Comparison of ENCODE assay signal across 9 cellular contexts in the genomic region with DNA sequence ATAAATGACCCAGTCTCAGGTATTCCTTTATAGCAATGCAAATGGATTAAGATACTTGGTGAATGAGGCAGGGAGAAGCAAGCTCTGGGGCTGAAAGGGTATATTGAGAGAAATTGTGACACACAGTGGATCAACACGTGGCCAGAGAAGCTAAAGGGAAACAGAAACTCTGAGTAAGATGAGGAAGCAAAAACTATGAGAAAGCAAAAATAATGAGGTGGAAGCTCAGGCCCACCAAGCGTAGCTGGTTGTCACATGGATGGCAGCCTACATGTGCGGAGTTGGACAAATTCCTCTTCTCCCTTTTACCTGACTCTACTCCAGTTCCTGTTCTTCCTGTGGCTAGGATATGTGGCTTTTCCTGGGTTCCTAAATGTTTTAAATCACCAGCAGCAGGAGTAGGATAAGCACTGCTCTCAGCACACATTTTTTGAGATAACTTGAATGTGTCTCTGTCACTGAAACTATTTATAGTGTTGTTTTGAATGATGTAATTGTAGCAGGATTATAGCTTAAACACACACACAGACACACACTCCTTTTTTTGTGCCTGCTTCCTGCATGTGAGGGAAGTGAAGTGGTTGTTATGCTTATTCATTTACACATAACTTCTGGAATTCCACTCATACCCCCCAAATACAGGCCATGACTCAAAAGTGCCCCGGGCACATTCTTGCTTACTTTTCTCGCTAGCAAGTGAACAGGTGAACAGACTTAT. TPM values are rescaled to one million over a fixed set of nuclear protein-coding genes. Genes with fewer than 3 reads are reported as not detected.
DNase-seq lines count a peak whose midpoint lies in the region; ATAC-seq, FAIRE-seq and TF ChIP-seq lines count a peak whose summit lies in the region.
"Had no signal": no experiment of that assay in that cellular context is flagged by ENCODE, and none has a peak within 500 bp of the region (broad histone marks: within the 10 kb centered on the region; RNA-seq: fewer than 3 reads in every experiment).

No MANE protein-coding gene starts in this region.

- no peaks in the 10 kb centered on the region for H4K20me1 ChIP-seq in BLaER1 treated with 17β-estradiol and CSF1 and Interleukin-3, amounts not matched to agents 10 nM and 100 nM
- no peaks in the 10 kb centered on the region for H4K20me1 ChIP-seq in H1 (replicated peaks in 1 of 2; ENCODE audit: control insufficient read depth in 1 of 2, insufficient read depth in 2 of 2, low read length in 2 of 2)

- no peak for FAIRE-seq in H1 (lab: Jason Lieb, UNC)

- H3K79me2 ChIP-seq in H1 (ENCODE audit: control insufficient read depth in 1 of 2, insufficient read depth in 2 of 2, low read length in 2 of 2) = no peaks in the 10 kb centered on the region

- peak overlapping the region; percentile 89 for H2BK5ac ChIP-seq in H1 (ENCODE audit: low read depth, low read length)

- CTCF ChIA-PET in H1 (lab: Charles Lee; ENCODE audit: partially characterized antibody) = interaction anchor here (0.6 to 1.2 kb wide), 4 partner anchors 9 to 132 kb away, joined by 3 read pairs; no protein-coding TSS in a partner anchor

- no peaks in the 10 kb centered on the region for H3K36me3 Mint-ChIP-seq in neural crest cell (ENCODE audit: low read depth)

- H3K23me2 ChIP-seq in H1 (ENCODE audit: low read depth, low read length) = no peaks in the 10 kb centered on the region

- peak overlapping the region; percentile 1 for H3K4ac ChIP-seq in H1 (replicated peaks; ENCODE audit: insufficient read length, low read depth, low read length)

- H2AFZ ChIP-seq in H1 (ENCODE audit: low read length) = peak overlapping the region; percentile 92

- no peak overlapping the region for H4K5ac ChIP-seq in H1 (ENCODE audit: insufficient read length, low read depth, low read length)

- peak overlapping the region; percentile 71 for H2BK12ac ChIP-seq in H1 (ENCODE audit: low read depth, low read length)

- H2BK20ac ChIP-seq in H1 (ENCODE audit: low read length) = peak overlapping the region; percentile 35; the same call in 1 of the 2 replicates

- TF ChIP-seq POLR2A in H1 (IDR thresholded peaks at IDR 0.05; ENCODE audit: control extremely low read depth in 1 of 2, low read depth in 2 of 2, low read length in 2 of 2) = no peak

- H3K27ac ChIP-seq in BLaER1 treated with 17β-estradiol and CSF1 and Interleukin-3, amounts not matched to agents 10 nM and 100 nM = peak overlapping the region; percentile 12 to 85 (median 66); a peak in 19 of 22 replicates
- peak overlapping the region; percentile 59 for H3K27ac ChIP-seq in H1 (ENCODE audit: low read depth, low read length)

- H3K23ac ChIP-seq in H1 (ENCODE audit: insufficient read length) = no peak overlapping the region

- 57% methylated on average over 5 of the region's 5 CpGs; no CpG with 5 or more reads in 1 of the 2 experiments for WGBS in H1 (ENCODE audit: extremely low coverage in 1 of 2, insufficient coverage in 1 of 2, insufficient read length in 1 of 2, insufficient replicate concordance in 2 of 2, low coverage in 1 of 2, low lambda C conversion rate in 2 of 2, missing lambda C conversion rate in 1 of 2), 2 experiments

- peaks cover 31% of the 10 kb centered on the region for H3K4me1 Mint-ChIP-seq in neural crest cell

- peak overlapping the region; percentile 82 for H4K91ac ChIP-seq in H1 (replicated peaks; ENCODE audit: insufficient read length, low read length)

- no peak overlapping the region for H4K8ac ChIP-seq in H1 (ENCODE audit: extremely low read depth, insufficient read depth, low read length)

- H3K4me3 Mint-ChIP-seq in neural crest cell = no peak overlapping the region

- no peak overlapping the region for H3K56ac ChIP-seq in H1 (replicated peaks; ENCODE audit: insufficient read length, low read depth, low read length)

- H3K36me3 ChIP-seq in BLaER1 treated with 17β-estradiol and CSF1 and Interleukin-3, amounts not matched to agents 10 nM and 100 nM = no peaks in the 10 kb centered on the region
- H3K36me3 ChIP-seq in H1 (ENCODE audit: control insufficient read depth in 2 of 4, insufficient read depth in 4 of 4, low read length in 3 of 4) = no peaks in the 10 kb centered on the region
- H3K36me3 ChIP-seq: Peyer's patch had no signal

- ATAC-seq in HG03103 (IDR thresholded peaks at IDR 0.05; ENCODE audit: low read depth, unreplicated experiment) = peak; percentile 92

- TF ChIP-seq EP300 in H1 (IDR thresholded peaks at IDR 0.05; ENCODE audit: borderline replicate concordance in 1 of 2, low read depth in 2 of 2, low read length in 2 of 2) = no peak

- peak overlapping the region; percentile 7 to 83 (median 56); a peak in 20 of 22 replicates for H3K4me2 ChIP-seq in BLaER1 treated with 17β-estradiol and CSF1 and Interleukin-3, amounts not matched to agents 10 nM and 100 nM
- peak overlapping the region; percentile 32 to 42; a peak in 2 of 4 replicates for H3K4me2 ChIP-seq in H1 (ENCODE audit: insufficient read depth in 1 of 2, low read depth in 2 of 2, low read length in 2 of 2)

- no peak overlapping the region for H3K4me3 ChIP-seq in BLaER1 treated with 17β-estradiol and CSF1 and Interleukin-3, amounts not matched to agents 10 nM and 100 nM
- peak overlapping the region in 1 of 4 experiments; percentile 2; a peak in 1 of 8 replicates for H3K4me3 ChIP-seq in H1 (ENCODE audit: extremely low read depth in 1 of 4, insufficient read depth in 2 of 4, low read depth in 3 of 4, low read length in 4 of 4)
- H3K4me3 ChIP-seq: Peyer's patch had no signal

- H2BK120ac ChIP-seq in H1 (replicated peaks; ENCODE audit: low read depth, low read length) = peak overlapping the region; percentile 85

- peak; percentile 39 for DNase-seq in GM19238 (ENCODE audit: insufficient read length, low spot score)
- DNase-seq in RPMI7951 (ENCODE audit: low read depth) = peak; percentile 77
- peak in 1 of 2 experiments; percentile 36 for DNase-seq in H1 (ENCODE audit: low read depth in 1 of 2, low spot score in 2 of 2)
- no peak for DNase-seq in neural crest cell (ENCODE audit: low read depth, low spot score)
- no peak for DNase-seq in DMS 273 (lab: John Stamatoyannopoulos, UW; ENCODE audit: unreplicated experiment)
- no peak for DNase-seq in NCI-H2081 treated with DMSO at 0.1 percent for 48 hours (lab: John Stamatoyannopoulos, UW)

- no peaks in the 10 kb centered on the region for H3K27me3 ChIP-seq in BLaER1 treated with 17β-estradiol and CSF1 and Interleukin-3, amounts not matched to agents 10 nM and 100 nM
- H3K27me3 ChIP-seq in H1 (replicated peaks in 1 of 4; ENCODE audit: control insufficient read depth in 3 of 4, extremely low read depth in 1 of 4, insufficient read depth in 3 of 4, low read length in 3 of 4) = no peaks in the 10 kb centered on the region
- H3K27me3 ChIP-seq: Peyer's patch had no signal

- TF ChIP-seq CTCF in H1 (IDR thresholded peaks at IDR 0.05; ENCODE audit: control extremely low read depth in 1 of 3, insufficient read depth in 1 of 3, low read depth in 1 of 3, low read length in 3 of 3) (no peak), neural crest cell (conservative IDR thresholded peaks at IDR 0.05) (no peak)

- H3K9me3 Mint-ChIP-seq in neural crest cell = peaks cover 5% of the 10 kb centered on the region

- H2AK5ac ChIP-seq in H1 (ENCODE audit: low read depth, low read length) = 0 out of 2 replicates have a peak overlapping the region, but pooled peaks have one; percentile 29

- no peak overlapping the region for H3K14ac ChIP-seq in H1 (ENCODE audit: insufficient read length)

- peak overlapping the region; percentile 91 for H3K27ac Mint-ChIP-seq in neural crest cell (ENCODE audit: unreplicated experiment)

- no peaks in the 10 kb centered on the region for H3K9me3 ChIP-seq in BLaER1 treated with 17β-estradiol and CSF1 and Interleukin-3, amounts not matched to agents 10 nM and 100 nM (replicated peaks in 1 of 11)
- no peaks in the 10 kb centered on the region for H3K9me3 ChIP-seq in H1 (ENCODE audit: insufficient read depth in 2 of 2, low read depth in 1 of 2, low read length in 1 of 2)
- H3K9me3 ChIP-seq: Peyer's patch had no signal

- H3K27me3 Mint-ChIP-seq in neural crest cell (ENCODE audit: low read depth) = no peaks in the 10 kb centered on the region

- H3K4me1 ChIP-seq in BLaER1 treated with 17β-estradiol and CSF1 and Interleukin-3, amounts not matched to agents 10 nM and 100 nM = peaks cover 12 to 45% (median 25%) of the 10 kb centered on the region in 10 experiments; a peak in 17 of 20 replicates
- H3K4me1 ChIP-seq in H1 (replicated peaks in 1 of 4; ENCODE audit: control insufficient read depth in 3 of 4, insufficient read depth in 4 of 4, low read length in 3 of 4) = peaks cover 3 to 17% (median 13%) of the 10 kb centered on the region in 4 experiments; a peak in 5 of 7 replicates

- H3K79me1 ChIP-seq in H1 (ENCODE audit: low read depth, low read length) = no peaks in the 10 kb centered on the region

- peak overlapping the region; percentile 33 for H3K18ac ChIP-seq in H1 (ENCODE audit: extremely low read depth, low read length)

- H2BK15ac ChIP-seq in H1 (ENCODE audit: low read length) = no peak overlapping the region

- TF ChIP-seq RAD21 in H1 (IDR thresholded peaks at IDR 0.05 in 1 of 2, conservative IDR thresholded peaks at IDR 0.05 in 1 of 2; ENCODE audit: low read depth in 2 of 2, low read length in 2 of 2) = no peak

- H3K9ac ChIP-seq in BLaER1 treated with 17β-estradiol and CSF1 and Interleukin-3, amounts not matched to agents 10 nM and 100 nM = peak overlapping the region in 8 of 11 experiments; percentile 5 to 67 (median 52); a peak in 14 of 22 replicates
- no peak overlapping the region for H3K9ac ChIP-seq in H1 (replicated peaks in 1 of 4; ENCODE audit: extremely low read depth in 1 of 4, low read depth in 3 of 4, low read length in 3 of 4)

- POLR2A ChIA-PET in H1 (lab: Charles Lee; ENCODE audit: partially characterized antibody) = interaction anchor here (0.9 to 1.7 kb wide), 5 partner anchors 28 to 424 kb away, joined by 3 to 5 read pairs (median 3); partner anchors contain the start of gene LYPD6B

TF ChIP-seq in H1, 55 proteins besides CTCF, POLR2A, EP300 and RAD21 (continues in another document):
- TF ChIP-seq CEBPB (IDR thresholded peaks at IDR 0.05; ENCODE audit: low read depth, low read length) = no peak
- TF ChIP-seq MAX (IDR thresholded peaks at IDR 0.05) = peak; percentile 47; the same call in 1 of the 2 replicates

RNA-seq across cellular contexts. Expression of gene EPC2, which starts 30.1 kb away (rescaled TPM):
- total RNA-seq in RPMI7951 (2014; rRNA removed; shearing (Covaris generic)) = 15.8 and 16.7 TPM in 2 replicates
- total RNA-seq in H1 (2021; fragmentation: NEBNext Ultra II Directional; extraction: Animal tissue kit (Norgen Biotek cat#: 25700)) = 24.1 and 25.7 TPM in 2 replicates
- 9.6 and 16.1 TPM in 2 replicates for polyA plus RNA-seq in H1 (2011; rRNA removed)
- 13.7 TPM for polyA plus RNA-seq in H1 (2011; cell fraction: cytosol; rRNA removed)
- 11.2 TPM for polyA plus RNA-seq in H1 (2011; cell fraction: nucleus; rRNA removed)
- polyA plus RNA-seq in H1 (2012, experiment 1 of 2) = 10.6 to 13.4 TPM (median 11.7 TPM) in 4 replicates
- polyA plus RNA-seq in H1 (2012, experiment 2 of 2) = 0.68 TPM
- polyA plus RNA-seq in H1 (2013, experiment 1 of 2) = 10.5 TPM
- polyA plus RNA-seq in H1 (2013, experiment 2 of 2) = 10.5 TPM
- polyA minus RNA-seq in H1 (2011; rRNA and poly(A)+ RNA removed) = 35.4 and 44.8 TPM in 2 replicates
- 14.5 TPM for polyA minus RNA-seq in H1 (2011; cell fraction: cytosol; rRNA and poly(A)+ RNA removed)
- polyA minus RNA-seq in H1 (2011; cell fraction: nucleus; rRNA and poly(A)+ RNA removed) = 75.6 TPM
- total RNA-seq in neural crest cell = 31.6 and 35.3 TPM in 2 replicates

Comparison
In these comparisons a context has a peak if more than half of its experiments do, and no peak if none do; other contexts are left out.
1. H3K9ac ChIP-seq: peak in BLaER1 treated with 17β-estradiol and CSF1 and Interleukin-3, amounts not matched to agents 10 nM and 100 nM (8 of 11); none in H1 (0 of 4).
2. DNase-seq: peak in GM19238 (single experiment) and RPMI7951 (single experiment); none in neural crest cell (single experiment), DMS 273 (single experiment) and NCI-H2081 treated with DMSO at 0.1 percent for 48 hours (single experiment).